Comparison of ENCODE assay signal across 8 cellular contexts in genomic region chr3:113746955-113747718, GRCh38. TPM values are rescaled to one million over a fixed set of nuclear protein-coding genes. Genes with fewer than 3 reads are reported as not detected.
DNase-seq lines count a peak whose midpoint lies in the region; ATAC-seq and TF ChIP-seq lines count a peak whose summit lies in the region.

TSS of gene ATP6V1A (plus strand) at chr3:113747035. CDS start at chr3:113778754, 31,719 bp downstream.

- TF ChIP-seq POLR2A in lower leg skin (IDR thresholded peaks at IDR 0.05) = no peak

- H3K4me3 ChIP-seq in GM08714 (ENCODE audit: low read length) = peak within 1 kb of the TSS; percentile 95
- peak within 1 kb of the TSS; percentile 84 for H3K4me3 ChIP-seq in lower leg skin (ENCODE audit: low read depth, poor library complexity, severe bottlenecking)

- no peak for TF ChIP-seq CTCF in lower leg skin (IDR thresholded peaks at IDR 0.05)

- 0 to 1% methylated on average over 31 of the region's 31 CpGs for WGBS in lower leg skin, 2 donors

- no peak for DNase-seq in LHCN-M2 (ENCODE audit: low read depth)
- DNase-seq in activated CD4-positive, alpha-beta T cell treated with anti-CD3 and anti-CD28 coated beads for 1 hour = peak; percentile 59
- peak; percentile 70 to 93 for DNase-seq in lower leg skin (ENCODE audit: low spot score in 2 of 2)
- peak; percentile 34 to 55 (median 50) for DNase-seq in stimulated activated CD4-positive, alpha-beta T cell treated with anti-CD3 and anti-CD28 coated beads, TNF-alpha, amount 100 ng/mL, for 1 hour (ENCODE audit: low read depth in 3 of 3, low spot score in 1 of 3)
- no peak for DNase-seq in OCI-M2 (lab: John Stamatoyannopoulos, UW; ENCODE audit: unreplicated experiment)

- peak; percentile 37 for ATAC-seq in GM21786 (IDR thresholded peaks at IDR 0.05; ENCODE audit: unreplicated experiment)

- peak within 1 kb of the TSS; percentile 100 for H3K27ac ChIP-seq in cingulate gyrus (ENCODE audit: low read depth, low read length)

- intact Hi-C loops in lower leg skin (cut with DNase I; ENCODE audit: low total_unique reads) = no loop called here

RNA-seq across cellular contexts. Expression of gene ATP6V1A, which starts in this region (rescaled TPM):
- total RNA-seq in LHCN-M2 (2014; rRNA removed) (54.8 and 59.2 TPM in 2 replicates), lower leg skin (10 to 100 TPM; 41.7 to 77.0 (median 62.7) TPM)
- polyA plus RNA-seq in LHCN-M2 (2012) = 21.6 TPM

Comparison
In these comparisons a context has a peak if more than half of its experiments do, and no peak if none do; other contexts are left out.
1. DNase-seq: peak in activated CD4-positive, alpha-beta T cell treated with anti-CD3 and anti-CD28 coated beads for 1 hour (single experiment), lower leg skin (2 of 2) and stimulated activated CD4-positive, alpha-beta T cell treated with anti-CD3 and anti-CD28 coated beads, TNF-alpha, amount 100 ng/mL, for 1 hour (3 of 3); none in LHCN-M2 (single experiment) and OCI-M2 (single experiment).